Comparison of ENCODE assay signal across 27 cellular contexts in genomic region chr20:7950387-7950786, GRCh38. TPM values are rescaled to one million over a fixed set of nuclear protein-coding genes. Genes with fewer than 3 reads are reported as not detected.
"Had no signal": no experiment of that assay in that cellular context is flagged by ENCODE, and none has a peak within 500 bp of the region (broad histone marks: within the 10 kb centered on the region; RNA-seq: fewer than 3 reads in every experiment).

No MANE protein-coding gene starts in this region.

- H3K27ac ChIP-seq: RWPE1 had no signal

- H3K27ac Mint-ChIP-seq: T-cell had no signal

- H3K4me1 Mint-ChIP-seq: T-cell had no signal

- DNase-seq: IMR-90, Karpas-422, KG1, MG63, NCI-H1092, NCI-H1105 treated with DMSO at 0.1 percent for 48 hours, NCI-H1417 treated with DMSO at 0.1 percent for 48 hours, NCI-H146, NCI-H1694 treated with DMSO at 0.1 percent for 48 hours, NCI-H1930, NCI-H2081, NCI-H2107, NCI-H226, NCI-H446, NCI-H510A, NCI-H524 treated with DMSO at 0.1 percent for 48 hours, NCI-H69, NCI-H774, PC-3, SHP77, SK-N-SH, SW 1271, T-cell had no signal

- H3K9me3 ChIP-seq: SK-N-SH had no signal

- H3K4me3 Mint-ChIP-seq: T-cell had no signal

- H3K4me3 ChIP-seq: MG63 had no signal

- H3K36me3 ChIP-seq: MG63 had no signal

- H3K36me3 Mint-ChIP-seq: T-cell had no signal

- H3K9ac ChIP-seq: SK-N-SH had no signal

RNA-seq across cellular contexts. Expression of gene HAO1, which starts 10.1 kb away (rescaled TPM):
- total RNA-seq: HepG2, IMR-90, OCI-LY7, SK-MEL-5, T-cell had no signal
- polyA plus RNA-seq: IMR-90, SK-N-SH had no signal
